Comparison of ENCODE assay signal across 1 cellular context in genomic region chr11:118398797-118399564, GRCh38.
A peak's percentile ranks its signal among the peaks of the same experiment; 100 is the strongest.
TF ChIP-seq lines count a peak whose summit lies in the region.

No MANE protein-coding gene starts in this region.

TF ChIP-seq in K562, 482 proteins besides CTCF, POLR2A, EP300 and RAD21:
- TF ChIP-seq ETV1 (tag; conservative IDR thresholded peaks at IDR 0.05; ENCODE audit: low read depth) (peak; percentile 42; the same call in 1 of the 2 replicates), NR2C1 (IDR thresholded peaks at IDR 0.05) (no peak), NR2C1 (tag; IDR thresholded peaks at IDR 0.05) (peak; percentile 8; the same call in 1 of the 2 replicates), ETV5 (CRISPR knock-in tag; IDR thresholded peaks at IDR 0.05; ENCODE audit: low read depth) (no peak), FOXJ3 (CRISPR knock-in tag; IDR thresholded peaks at IDR 0.05) (no peak), RFX1 (IDR thresholded peaks at IDR 0.05) (peak; percentile 35)
TF ChIP-seq in K562: peak in this region for 3.
